Comparison of ENCODE assay signal across 13 cellular contexts in genomic region chr7:120360918-120361317, GRCh38.
DNase-seq lines count a peak whose midpoint lies in the region; ATAC-seq and TF ChIP-seq lines count a peak whose summit lies in the region.
"Had no signal": no experiment of that assay in that cellular context is flagged by ENCODE, and none has a peak within 500 bp of the region (broad histone marks: within the 10 kb centered on the region; RNA-seq: fewer than 3 reads in every experiment).

No MANE protein-coding gene starts in this region.

- no peak overlapping the region for H3K27ac ChIP-seq in heart left ventricle
- no peak overlapping the region for H3K27ac ChIP-seq in spleen
- H3K27ac ChIP-seq in esophagus muscularis mucosa (replicated peaks in 1 of 4), result no peak overlapping the region
- H3K27ac ChIP-seq: Peyer's patch had no signal

- TF ChIP-seq CTCF in heart left ventricle (IDR thresholded peaks at IDR 0.05), result no peak
- TF ChIP-seq CTCF in spleen (IDR thresholded peaks at IDR 0.05 in 8 of 11, conservative IDR thresholded peaks at IDR 0.05 in 3 of 11), result no peak
- TF ChIP-seq CTCF in esophagus muscularis mucosa (IDR thresholded peaks at IDR 0.05), result no peak

- H3K27me3 ChIP-seq in heart left ventricle, result no peaks in the 10 kb centered on the region
- H3K27me3 ChIP-seq in spleen (replicated peaks in 1 of 7), result no peaks in the 10 kb centered on the region
- H3K27me3 ChIP-seq in esophagus muscularis mucosa, result no peaks in the 10 kb centered on the region
- H3K27me3 ChIP-seq: Peyer's patch had no signal

- intact Hi-C loops in heart left ventricle (cut with DNase I) (no loop called here), spleen (cut with DNase I; ENCODE audit: low total_unique reads) (no loop called here), esophagus muscularis mucosa (cut with DNase I) (no loop called here)

- H3K4me1 ChIP-seq in heart left ventricle (no peaks in the 10 kb centered on the region), spleen (no peaks in the 10 kb centered on the region), esophagus muscularis mucosa (no peaks in the 10 kb centered on the region)
- H3K4me1 ChIP-seq: Peyer's patch had no signal

- TF ChIP-seq EP300 in esophagus muscularis mucosa (IDR thresholded peaks at IDR 0.05), result no peak

- no peak for DNase-seq in DMS 273 (lab: John Stamatoyannopoulos, UW; ENCODE audit: unreplicated experiment)
- DNase-seq in heart left ventricle, result no peak
- DNase-seq in spleen, result no peak
- DNase-seq in esophagus muscularis mucosa (ENCODE audit: extremely low spot score), result no peak
- DNase-seq: CD8-positive, alpha-beta T cell; midbrain; Peyer's patch; stimulated activated naive CD8-positive, alpha-beta T cell treated with anti-CD3 and anti-CD28 coated beads, Interleukin-15, amount 100 ng/mL, for 72 hours; T-helper 9 cell had no signal

- no peak for TF ChIP-seq POLR2A in heart left ventricle (IDR thresholded peaks at IDR 0.05)
- TF ChIP-seq POLR2A in spleen (IDR thresholded peaks at IDR 0.05), result no peak
- no peak for TF ChIP-seq POLR2A in esophagus muscularis mucosa (IDR thresholded peaks at IDR 0.05; ENCODE audit: low read depth)

- no peaks in the 10 kb centered on the region for H3K9me3 ChIP-seq in heart left ventricle
- no peaks in the 10 kb centered on the region for H3K9me3 ChIP-seq in spleen
- no peaks in the 10 kb centered on the region for H3K9me3 ChIP-seq in esophagus muscularis mucosa
- H3K9me3 ChIP-seq: Peyer's patch had no signal

- ATAC-seq in GM18873 (IDR thresholded peaks at IDR 0.05; ENCODE audit: low FRiP score, unreplicated experiment), result peak; percentile 98
- peak; percentile 90 for ATAC-seq in GM21528 (IDR thresholded peaks at IDR 0.05; ENCODE audit: low FRiP score, unreplicated experiment)
- peak; percentile 91 for ATAC-seq in HG03039 (IDR thresholded peaks at IDR 0.05; ENCODE audit: unreplicated experiment)
- ATAC-seq in HG03575 (IDR thresholded peaks at IDR 0.05; ENCODE audit: extremely low read depth, insufficient number of reproducible peaks, low FRiP score, unreplicated experiment), result peak; percentile 94
- no peak for ATAC-seq in heart left ventricle
- ATAC-seq: CD8-positive, alpha-beta T cell; stimulated activated naive CD8-positive, alpha-beta T cell treated with anti-CD3 and anti-CD28 coated beads, Interleukin-15, amount 100 ng/mL, for 72 hours had no signal

- H3K36me3 ChIP-seq in heart left ventricle, result no peaks in the 10 kb centered on the region
- no peaks in the 10 kb centered on the region for H3K36me3 ChIP-seq in spleen
- no peaks in the 10 kb centered on the region for H3K36me3 ChIP-seq in esophagus muscularis mucosa
- H3K36me3 ChIP-seq: Peyer's patch had no signal

- H3K4me3 ChIP-seq in heart left ventricle (no peak overlapping the region), spleen (no peak overlapping the region), esophagus muscularis mucosa (no peak overlapping the region)
- H3K4me3 ChIP-seq: Peyer's patch had no signal

Comparison
In these comparisons a context has a peak if more than half of its experiments do, and no peak if none do; other contexts are left out.
1. ATAC-seq: peak in GM18873 (single experiment), GM21528 (single experiment), HG03039 (single experiment) and HG03575 (single experiment); none in heart left ventricle (0 of 4).